ENCODE assay signal across 1 cellular context in genomic region chr19:52962394-52963228, GRCh38.
TF ChIP-seq lines count a peak whose summit lies in the region.

Gene ZNF816, minus strand, starts transcription at chr19:52962881. Its CDS starts 6,792 bp downstream, at chr19:52956089.

TF ChIP-seq in K562, 482 proteins besides CTCF, POLR2A, EP300 and RAD21 (continued from another document and continues in another):
- TF ChIP-seq ZNF780A (CRISPR knock-in tag; IDR thresholded peaks at IDR 0.05) (no peak), ZNF133 (CRISPR knock-in tag; IDR thresholded peaks at IDR 0.05) (no peak), ZNF3 (CRISPR knock-in tag; IDR thresholded peaks at IDR 0.05) (no peak), MAX (CRISPR knock-in tag; IDR thresholded peaks at IDR 0.05) (no peak; the same call in 1 of the 2 replicates), ZNF140 (CRISPR knock-in tag; IDR thresholded peaks at IDR 0.05) (no peak), AFF1 (IDR thresholded peaks at IDR 0.05; ENCODE audit: low read depth in 1 of 2, partially characterized antibody in 2 of 2) (no peak), ELK3 (CRISPR knock-in tag; IDR thresholded peaks at IDR 0.05) (no peak), GTF2E2 (tag; IDR thresholded peaks at IDR 0.05) (no peak), HIVEP1 (CRISPR knock-in tag; IDR thresholded peaks at IDR 0.05) (no peak), MBD2 (IDR thresholded peaks at IDR 0.05; ENCODE audit: borderline replicate concordance, low read depth) (no peak), ZNF449 (CRISPR knock-in tag; IDR thresholded peaks at IDR 0.05) (no peak), ARID2 (IDR thresholded peaks at IDR 0.05) (no peak), ZNF717 (CRISPR knock-in tag; IDR thresholded peaks at IDR 0.05) (no peak), BACH1 (tag; IDR thresholded peaks at IDR 0.05) (no peak), HMGN3 (IDR thresholded peaks at IDR 0.05; ENCODE audit: borderline replicate concordance, extremely low read depth, insufficient read length, low read depth, low read length) (peak; percentile 12), DLX4 (CRISPR knock-in tag; IDR thresholded peaks at IDR 0.05) (no peak), PPARD (CRISPR knock-in tag; IDR thresholded peaks at IDR 0.05) (no peak), SRSF9 (IDR thresholded peaks at IDR 0.05; ENCODE audit: borderline replicate concordance, low read depth, low read length) (no peak), ZNF24 (IDR thresholded peaks at IDR 0.05) (no peak), SP2 (IDR thresholded peaks at IDR 0.05; ENCODE audit: extremely low read depth, low read depth, low read length, poor library complexity, severe bottlenecking) (no peak), ARID4B (CRISPR knock-in tag; IDR thresholded peaks at IDR 0.05) (peak; percentile 53; the same call in 1 of the 2 replicates), NFE2 (IDR thresholded peaks at IDR 0.05; ENCODE audit: low read depth) (no peak), FIP1L1 (IDR thresholded peaks at IDR 0.05; ENCODE audit: low read depth, low read length, poor library complexity, severe bottlenecking) (no peak), GATAD2B (IDR thresholded peaks at IDR 0.05; ENCODE audit: borderline replicate concordance) (no peak), ARID1B (IDR thresholded peaks at IDR 0.05) (no peak), HDAC3 (IDR thresholded peaks at IDR 0.05; ENCODE audit: borderline replicate concordance, partially characterized antibody) (no peak), ZEB2 (IDR thresholded peaks at IDR 0.05) (no peak), CREB5 (CRISPR knock-in tag; IDR thresholded peaks at IDR 0.05) (no peak), ZC3H8 (IDR thresholded peaks at IDR 0.05) (no peak), ZNF512 (tag; IDR thresholded peaks at IDR 0.05) (no peak), MTA1 (IDR thresholded peaks at IDR 0.05; ENCODE audit: borderline replicate concordance) (no peak), GMEB1 (CRISPR knock-in tag; IDR thresholded peaks at IDR 0.05) (no peak), U2AF1 (optimal IDR thresholded peaks at IDR 0.05; ENCODE audit: low read depth, low read length) (no peak), ZNF197 (CRISPR knock-in tag; IDR thresholded peaks at IDR 0.05; ENCODE audit: low read depth) (no peak), SUPT5H (IDR thresholded peaks at IDR 0.05) (peak; percentile 82), SRSF3 (IDR thresholded peaks at IDR 0.05; ENCODE audit: insufficient read depth, low read length) (no peak), ZNF551 (CRISPR knock-in tag; IDR thresholded peaks at IDR 0.05) (no peak), PRDM10 (IDR thresholded peaks at IDR 0.05; ENCODE audit: partially characterized antibody) (peak; percentile 29), TRIM24 (IDR thresholded peaks at IDR 0.05) (no peak), NR2C2 (CRISPR knock-in tag; IDR thresholded peaks at IDR 0.05) (no peak), NR2C2 (tag; IDR thresholded peaks at IDR 0.05) (peak; percentile 86), HMG20A (CRISPR knock-in tag; conservative IDR thresholded peaks at IDR 0.05) (no peak), MAFF (IDR thresholded peaks at IDR 0.05; ENCODE audit: low read length) (no peak), ZKSCAN3 (CRISPR knock-in tag; IDR thresholded peaks at IDR 0.05) (no peak), POLR2B (IDR thresholded peaks at IDR 0.05; ENCODE audit: low read depth, partially characterized antibody) (peak; percentile 72), RNF2 (IDR thresholded peaks at IDR 0.05) (no peak), NFIX (CRISPR knock-in tag; IDR thresholded peaks at IDR 0.05; ENCODE audit: low read depth) (no peak), POLR2AphosphoS2 (IDR thresholded peaks at IDR 0.05; ENCODE audit: low read length) (no peak), KDM1A (IDR thresholded peaks at IDR 0.05) (no peak)
